ENCODE assay signal across 19 cellular contexts in genomic region chr1:233844697-233845096, GRCh38. TPM values are rescaled to one million over a fixed set of nuclear protein-coding genes. Genes with fewer than 3 reads are reported as not detected.
"Had no signal": no experiment of that assay in that cellular context is flagged by ENCODE, and none has a peak within 500 bp of the region (broad histone marks: within the 10 kb centered on the region; RNA-seq: fewer than 3 reads in every experiment).

No MANE protein-coding gene starts in this region.

- DNase-seq: activated CD4-positive, alpha-beta T cell treated with anti-CD3 and anti-CD28 coated beads, Interleukin-2, amount 10 ng/mL, durations not matched to agents 24 days and 14 days; activated CD8-positive, alpha-beta T cell treated with anti-CD3 and anti-CD28 coated beads for 36 hours; activated naive CD4-positive, alpha-beta T cell treated with Interleukin-2 at 50 U/mL for 16 hours; activated naive CD8-positive, alpha-beta T cell treated with anti-CD3 and anti-CD28 coated beads, Interleukin-2, amount 10 ng/mL, durations not matched to agents 7 days and 5 days; activated T-cell treated with anti-CD3 and anti-CD28 coated beads, Interleukin-2, amount 50 U/mL, for 24 hours; amygdala; caudate nucleus; effector memory CD8-positive, alpha-beta T cell; foreskin melanocyte; head of caudate nucleus; immature natural killer cell; mesenchymal stem cell; occipital lobe; posterior cingulate gyrus; stimulated activated naive CD8-positive, alpha-beta T cell treated with anti-CD3 and anti-CD28 coated beads, Interleukin-15, Interleukin-2, amounts not matched to agents 100 U/mL and 50 U/mL, for 24 hours; substantia nigra; tibial artery had no signal

- ATAC-seq: activated CD8-positive, alpha-beta T cell treated with anti-CD3 and anti-CD28 coated beads for 36 hours; effector memory CD8-positive, alpha-beta T cell; natural killer cell treated with Interleukin-12 subunit alpha and Interleukin-12 subunit beta and Interleukin-15 and Interleukin-18, amount 100 ng/mL, for 72 hours; stimulated activated naive CD8-positive, alpha-beta T cell treated with anti-CD3 and anti-CD28 coated beads, Interleukin-15, Interleukin-2, amounts not matched to agents 100 U/mL and 50 U/mL, for 24 hours had no signal

RNA-seq across cellular contexts. Expression of gene SLC35F3, which starts 59.8 kb away (rescaled TPM):
- total RNA-seq: dermis microvascular lymphatic vessel endothelial cell had no signal
